In the genomic region with DNA sequence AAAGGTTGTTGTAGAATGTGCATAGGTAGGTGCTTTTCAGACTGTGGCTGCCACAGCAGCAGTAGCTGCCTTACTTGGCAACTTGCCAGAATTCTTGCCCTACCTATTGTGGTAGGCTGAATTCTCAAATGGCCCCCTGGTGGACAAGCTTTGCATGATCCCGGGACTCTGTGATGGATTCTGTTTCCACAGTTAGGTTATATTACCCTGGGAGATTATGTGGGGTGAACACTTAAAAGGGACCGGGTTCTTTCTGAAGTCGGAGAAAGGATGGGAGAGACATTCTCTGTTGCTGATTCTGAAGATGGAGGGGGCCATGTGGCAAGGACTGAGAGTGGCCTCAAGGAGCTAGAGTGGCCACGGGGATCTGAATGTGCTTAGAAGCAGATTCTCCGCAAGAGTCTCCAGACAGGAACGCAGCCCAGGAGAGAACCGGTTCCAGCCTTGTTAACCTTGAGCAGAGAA, we compare ENCODE assay signal across 9 cellular contexts. TPM values are rescaled to one million over a fixed set of nuclear protein-coding genes. Genes with fewer than 3 reads are reported as not detected.
DNase-seq lines count a peak whose midpoint lies in the region; TF ChIP-seq lines count a peak whose summit lies in the region.
"Had no signal": no experiment of that assay in that cellular context is flagged by ENCODE, and none has a peak within 500 bp of the region (broad histone marks: within the 10 kb centered on the region; RNA-seq: fewer than 3 reads in every experiment).

No MANE protein-coding gene starts in this region.

- peak overlapping the region; percentile 56 for H2BK120ac ChIP-seq in trophoblast cell (ENCODE audit: insufficient read depth, low read length, poor library complexity)

- no peak overlapping the region for H3K27ac Mint-ChIP-seq in activated CD4-positive, alpha-beta memory T cell treated with anti-CD3 and anti-CD28 coated beads, Interleukin-2, amount 10 ng/mL, durations not matched to agents 7 days and 5 days

- H3K9me3 ChIP-seq in trophoblast cell (ENCODE audit: insufficient read depth, low read depth, low read length), result peaks cover 4% of the 10 kb centered on the region

- no peak overlapping the region for H2AFZ ChIP-seq in trophoblast cell (ENCODE audit: insufficient read depth, low read length, poor library complexity)

- H3K36me3 Mint-ChIP-seq in activated CD4-positive, alpha-beta memory T cell treated with anti-CD3 and anti-CD28 coated beads, Interleukin-2, amount 10 ng/mL, durations not matched to agents 7 days and 5 days (ENCODE audit: low read depth), result no peaks in the 10 kb centered on the region

- WGBS in trophoblast cell (ENCODE audit: extremely low coverage, insufficient coverage, insufficient read length), result no CpG with 5 or more reads among the region's 7 CpGs

- H3K4me3 Mint-ChIP-seq in activated CD4-positive, alpha-beta memory T cell treated with anti-CD3 and anti-CD28 coated beads, Interleukin-2, amount 10 ng/mL, durations not matched to agents 7 days and 5 days, result no peak overlapping the region

- no peak overlapping the region for H4K12ac ChIP-seq in trophoblast cell (ENCODE audit: low read depth, low read length)

- no peak overlapping the region for H3K4me2 ChIP-seq in trophoblast cell (ENCODE audit: low read length)

- H3K4me3 ChIP-seq in fibroblast of villous mesenchyme (ENCODE audit: low read depth, low read length) (no peak overlapping the region), trophoblast cell (ENCODE audit: low read depth, low read length) (no peak overlapping the region)

- H3K27ac ChIP-seq in trophoblast cell (ENCODE audit: low read depth, low read length), result no peak overlapping the region

- H3K36me3 ChIP-seq in trophoblast cell (ENCODE audit: control insufficient read depth in 1 of 2, insufficient read depth in 2 of 2, low read length in 2 of 2), result no peaks in the 10 kb centered on the region

- no peak overlapping the region for H4K91ac ChIP-seq in trophoblast cell (ENCODE audit: low read depth, low read length)

- H2AK5ac ChIP-seq in trophoblast cell (ENCODE audit: low read length), result peak overlapping the region; percentile 49

- TF ChIP-seq CTCF in GM12873 (IDR thresholded peaks at IDR 0.05; ENCODE audit: insufficient read depth, low read depth, low read length, missing control alignments) (peak; percentile 59), fibroblast of villous mesenchyme (IDR thresholded peaks at IDR 0.05; ENCODE audit: insufficient read depth, low read depth, low read length) (peak; percentile 66)

- H3K27me3 ChIP-seq in trophoblast cell (ENCODE audit: insufficient read depth, low read length), result no peaks in the 10 kb centered on the region

- H3K4ac ChIP-seq in trophoblast cell (ENCODE audit: low read depth, low read length), result no peak overlapping the region

- H3K79me1 ChIP-seq in trophoblast cell (ENCODE audit: low read length), result peaks cover 14% of the 10 kb centered on the region

- no peaks in the 10 kb centered on the region for H3K9me3 Mint-ChIP-seq in activated CD4-positive, alpha-beta memory T cell treated with anti-CD3 and anti-CD28 coated beads, Interleukin-2, amount 10 ng/mL, durations not matched to agents 7 days and 5 days

- H3K23ac ChIP-seq in trophoblast cell (ENCODE audit: low read length), result no peak overlapping the region

- H2BK5ac ChIP-seq in trophoblast cell (ENCODE audit: low read depth, low read length, poor library complexity), result no peak overlapping the region

- H3K9ac ChIP-seq in trophoblast cell (ENCODE audit: low read length), result no peak overlapping the region

- no peak overlapping the region for H3K18ac ChIP-seq in trophoblast cell (ENCODE audit: low read length)

- H3K79me2 ChIP-seq in trophoblast cell (ENCODE audit: control insufficient read depth, insufficient read depth, low read length, poor library complexity), result peaks cover 4% of the 10 kb centered on the region

- H3K4me1 ChIP-seq in trophoblast cell (ENCODE audit: control insufficient read depth in 1 of 2, insufficient read depth in 2 of 2, low read length in 2 of 2), result peaks cover 14 to 16% of the 10 kb centered on the region in 2 experiments

- peaks cover 14% of the 10 kb centered on the region for H3K4me1 Mint-ChIP-seq in activated CD4-positive, alpha-beta memory T cell treated with anti-CD3 and anti-CD28 coated beads, Interleukin-2, amount 10 ng/mL, durations not matched to agents 7 days and 5 days

- H3K14ac ChIP-seq in trophoblast cell (ENCODE audit: low read length), result no peak overlapping the region

- CTCF ChIA-PET in activated CD4-positive, alpha-beta memory T cell treated with anti-CD3 and anti-CD28 coated beads, Interleukin-2, amount 10 ng/mL, durations not matched to agents 7 days and 5 days (lab: Charles Lee), result interaction anchor here (1.1 to 1.2 kb wide), 2 partner anchors 17 to 37 kb away, joined by 4 read pairs; no protein-coding TSS in a partner anchor

- peak overlapping the region; percentile 59 for H2BK12ac ChIP-seq in trophoblast cell (ENCODE audit: low read length)

- DNase-seq in AG08395 (ENCODE audit: low spot score) (peak; percentile 49), NCI-H345 treated with DMSO at 0.1 percent for 48 hours (lab: John Stamatoyannopoulos, UW; ENCODE audit: unreplicated experiment) (peak; percentile 78), fibroblast of villous mesenchyme (ENCODE audit: low read depth) (peak; percentile 74), trophoblast cell (peak; percentile 82 to 98), middle frontal gyrus (ENCODE audit: extremely low spot score, low spot score) (no peak), NOMO-1 (lab: John Stamatoyannopoulos, UW; ENCODE audit: unreplicated experiment in 2 of 2) (no peak)
- DNase-seq in activated CD4-positive, alpha-beta memory T cell treated with anti-CD3 and anti-CD28 coated beads, Interleukin-2, amount 10 ng/mL, durations not matched to agents 7 days and 5 days, result peak; percentile 33
- DNase-seq: naive B cell had no signal

- H4K8ac ChIP-seq in trophoblast cell (ENCODE audit: low read depth, low read length), result no peak overlapping the region

- POLR2A ChIA-PET in activated CD4-positive, alpha-beta memory T cell treated with anti-CD3 and anti-CD28 coated beads, Interleukin-2, amount 10 ng/mL, durations not matched to agents 7 days and 5 days (lab: Charles Lee), result no interaction called here

- no peaks in the 10 kb centered on the region for H3K27me3 Mint-ChIP-seq in activated CD4-positive, alpha-beta memory T cell treated with anti-CD3 and anti-CD28 coated beads, Interleukin-2, amount 10 ng/mL, durations not matched to agents 7 days and 5 days
- H3K27me3 Mint-ChIP-seq: naive B cell had no signal

RNA-seq across cellular contexts. Expression of a gene that starts 32.1 kb away (rescaled TPM):
- total RNA-seq in activated CD4-positive, alpha-beta memory T cell treated with anti-CD3 and anti-CD28 coated beads, Interleukin-2, amount 10 ng/mL, durations not matched to agents 7 days and 5 days, result under 1 TPM in 1 of 2 experiments, not detected in 1; 0.40 TPM
- total RNA-seq in fibroblast of villous mesenchyme, result under 0.01 and 0.64 TPM in 2 replicates
- polyA plus RNA-seq in trophoblast cell (2013), result 0.37 TPM in 2 replicates

Comparison
In these comparisons a context has a peak if more than half of its experiments do, and no peak if none do; other contexts are left out.
1. DNase-seq: peak in AG08395 (single experiment), NCI-H345 treated with DMSO at 0.1 percent for 48 hours (single experiment), activated CD4-positive, alpha-beta memory T cell treated with anti-CD3 and anti-CD28 coated beads, Interleukin-2, amount 10 ng/mL, durations not matched to agents 7 days and 5 days (single experiment), fibroblast of villous mesenchyme (single experiment) and trophoblast cell (2 of 2); none in middle frontal gyrus (single experiment) and NOMO-1 (0 of 2).